8 cellular contexts compared by ENCODE assay signal in genomic region chr10:7409045-7409731, GRCh38. TPM values are rescaled to one million over a fixed set of nuclear protein-coding genes. Genes with fewer than 3 reads are reported as not detected.
DNase-seq lines count a peak whose midpoint lies in the region; ATAC-seq, FAIRE-seq and TF ChIP-seq lines count a peak whose summit lies in the region.

No MANE protein-coding gene starts in this region.

- peaks cover 9% of the 10 kb centered on the region for H3K4me1 ChIP-seq in HEK293 (ENCODE audit: control insufficient read depth, insufficient read depth, low read length)
- no peaks in the 10 kb centered on the region for H3K4me1 ChIP-seq in Panc1 (ENCODE audit: control insufficient read depth, insufficient read depth, low read length)
- H3K4me1 ChIP-seq in adrenal gland (replicated peaks in 1 of 2) = peaks cover 9 to 30% of the 10 kb centered on the region in 2 donors

- H3K4me3 ChIP-seq in HEK293 (ENCODE audit: low read depth, low read length) (peak overlapping the region; percentile 72), Panc1 (ENCODE audit: low read depth in 2 of 2, low read length in 2 of 2) (peak overlapping the region; percentile 49 to 56), adrenal gland (peak overlapping the region in 3 of 4 donors; percentile 48 to 86 (median 57))

- in situ Hi-C loops in Panc1 (cut with HindIII; ENCODE audit: low pct_unique_long_range_greater_than_20kb, low sequenced_read_pairs) = no loop called here

- 0 to 2% (median 0%) methylated on average over 27 to 38 of the region's 38 CpGs for WGBS in adrenal gland, 4 donors

- ATAC-seq in Panc1 = peak; percentile 49

- CTCF ChIA-PET in HEK293 (lab: Yijun Ruan, JAX) = interaction anchor here (0.6 to 1.9 kb wide), 11 partner anchors 101 to 490 kb away, joined by 3 to 7 read pairs (median 4); no protein-coding TSS in a partner anchor
- CTCF ChIA-PET in Panc1 (lab: Charles Lee) = no interaction called here

- TF ChIP-seq CTCF in HEK293 (tag by site-specific recombination; IDR thresholded peaks at IDR 0.05) (no peak), Panc1 (IDR thresholded peaks at IDR 0.05) (no peak), adrenal gland (IDR thresholded peaks at IDR 0.05) (no peak)

- H3K9me3 ChIP-seq in HEK293 (ENCODE audit: control insufficient read depth, insufficient read depth, low read depth, low read length) (no peaks in the 10 kb centered on the region), Panc1 (ENCODE audit: control insufficient read depth, insufficient read depth, low read depth, low read length) (no peaks in the 10 kb centered on the region), adrenal gland (replicated peaks in 1 of 3) (no peaks in the 10 kb centered on the region)

- POLR2A ChIA-PET in HEK293 (lab: Yijun Ruan, JAX) = no interaction called here
- POLR2A ChIA-PET in Panc1 (lab: Charles Lee) = no interaction called here

- DNase-seq in GM12891 (ENCODE audit: insufficient read length, low spot score) = no peak
- no peak for DNase-seq in Panc1 (ENCODE audit: low read depth, low spot score)
- DNase-seq in adrenal gland = peak in 6 of 7 donors; percentile 26 to 67 (median 36)
- peak; percentile 59 for DNase-seq in islet precursor cell
- DNase-seq in stimulated activated CD4-positive, alpha-beta T cell treated with anti-CD3 and anti-CD28 coated beads, Interleukin-1b, Interleukin-23, amount 100 ng/mL, for 4 hours (ENCODE audit: low read depth in 2 of 2) = peak; percentile 26 to 27
- DNase-seq in NCI-H1048 (lab: John Stamatoyannopoulos, UW) = no peak
- DNase-seq in HT-29 (ENCODE audit: low spot score) = no peak

- intact Hi-C loops in Panc1 (cut with micrococcal nuclease; ENCODE audit: unreplicated experiment) (loop anchor here (5.0 kb wide), 1 partner anchor 147 kb away; no protein-coding TSS in a partner anchor), adrenal gland (cut with DNase I) (loop anchor here in 1 of 2 donors (5.0 kb wide), 1 partner anchor 147 kb away; no protein-coding TSS in a partner anchor)

- FAIRE-seq in GM12891 (lab: Jason Lieb, UNC) = peak; percentile 97

- H3K27me3 ChIP-seq in Panc1 (ENCODE audit: control insufficient read depth, insufficient read depth, low read length) = no peaks in the 10 kb centered on the region; the same call in 1 of the 2 replicates
- peaks cover 8% of the 10 kb centered on the region for H3K27me3 ChIP-seq in adrenal gland

- no TSS peak for BruUV-seq in Panc1 (replicated peaks; lab: Mats Ljungman, UMichigan)

- TF ChIP-seq POLR2A in GM12891 (IDR thresholded peaks at IDR 0.05; ENCODE audit: low read depth, low read length) (0 out of 2 replicates have a peak, but pooled peaks have one; percentile 16), adrenal gland (IDR thresholded peaks at IDR 0.05) (no peak)

- peak overlapping the region; percentile 73 for H3K27ac ChIP-seq in HEK293 (ENCODE audit: extremely low read depth, low read depth, low read length)
- no peak overlapping the region for H3K27ac ChIP-seq in Panc1 (ENCODE audit: low read length)
- peak overlapping the region in 4 of 5 donors; percentile 65 to 85 (median 84) for H3K27ac ChIP-seq in adrenal gland

- H3K36me3 ChIP-seq in HEK293 (ENCODE audit: control insufficient read depth in 2 of 2, insufficient read depth in 1 of 2, low read length in 2 of 2) = peaks cover 0 to 3% of the 10 kb centered on the region in 2 experiments; a peak in 1 of 3 replicates
- no peaks in the 10 kb centered on the region for H3K36me3 ChIP-seq in Panc1 (ENCODE audit: control insufficient read depth, insufficient read depth, low read length)
- H3K36me3 ChIP-seq in adrenal gland (replicated peaks in 1 of 2) = no peaks in the 10 kb centered on the region

TF ChIP-seq in GM12891, 5 proteins besides CTCF, POLR2A, EP300 and RAD21:
- TF ChIP-seq PAX5 (IDR thresholded peaks at IDR 0.05; ENCODE audit: insufficient read depth, low read length, severe bottlenecking) = no peak
- TF ChIP-seq POU2F2 (IDR thresholded peaks at IDR 0.05; ENCODE audit: low read depth, low read length) = 0 out of 2 replicates have a peak, but pooled peaks have one; percentile 12
- TF ChIP-seq TAF1 (IDR thresholded peaks at IDR 0.05; ENCODE audit: low read depth, low read length) = peak; percentile 53; the same call in 1 of the 2 replicates

TF ChIP-seq in HEK293, 187 proteins besides CTCF, POLR2A, EP300 and RAD21 (continues in another document):
- peak; percentile 11; the same call in 1 of the 2 replicates for TF ChIP-seq KLF9 (tag by site-specific recombination; IDR thresholded peaks at IDR 0.05; ENCODE audit: low read depth)
- TF ChIP-seq SP7 (tag by site-specific recombination; IDR thresholded peaks at IDR 0.05) = peak; percentile 38; the same call in 1 of the 2 replicates
- TF ChIP-seq MEIS1 (CRISPR knock-in tag; IDR thresholded peaks at IDR 0.05; ENCODE audit: borderline replicate concordance) = no peak
- TF ChIP-seq ZBTB17 (tag by site-specific recombination; IDR thresholded peaks at IDR 0.05) = peak; percentile 98
- TF ChIP-seq ZSCAN18 (tag by site-specific recombination; IDR thresholded peaks at IDR 0.05) = no peak
- 0 out of 2 replicates have a peak, but pooled peaks have one; percentile 49 for TF ChIP-seq KLF16 (tag by site-specific recombination; IDR thresholded peaks at IDR 0.05)
- TF ChIP-seq KLF7 (tag by site-specific recombination; IDR thresholded peaks at IDR 0.05; ENCODE audit: borderline replicate concordance) = no peak; the same call in 1 of the 2 replicates
- TF ChIP-seq ZNF664 (tag by site-specific recombination; IDR thresholded peaks at IDR 0.05) = peak; percentile 76; the same call in 1 of the 2 replicates
- TF ChIP-seq IKZF3 (tag by site-specific recombination; IDR thresholded peaks at IDR 0.05) = no peak
- TF ChIP-seq SP2 (tag by site-specific recombination; IDR thresholded peaks at IDR 0.05) = peak; percentile 32
- 0 out of 2 replicates have a peak, but pooled peaks have one; percentile 39 for TF ChIP-seq KLF17 (tag by site-specific recombination; IDR thresholded peaks at IDR 0.05)
- no peak for TF ChIP-seq SETDB1 (IDR thresholded peaks at IDR 0.05; ENCODE audit: insufficient read length, low read length)
- peak; percentile 89 for TF ChIP-seq ZSCAN4 (tag by site-specific recombination; IDR thresholded peaks at IDR 0.05)
- TF ChIP-seq HIC1 (tag by site-specific recombination; IDR thresholded peaks at IDR 0.05) = peak; percentile 14; the same call in 1 of the 2 replicates
- 0 out of 2 replicates have a peak, but pooled peaks have one; percentile 8 for TF ChIP-seq GFI1B (tag by site-specific recombination; IDR thresholded peaks at IDR 0.05)
- no peak for TF ChIP-seq ZNF157 (tag by site-specific recombination; IDR thresholded peaks at IDR 0.05)
- no peak for TF ChIP-seq ZNF211 (tag by site-specific recombination; IDR thresholded peaks at IDR 0.05; ENCODE audit: low read depth)

RNA-seq across cellular contexts. Expression of gene SFMBT2, which starts 1.6 kb away (rescaled TPM):
- 9.5 TPM for polyA plus RNA-seq in GM12891 (2012; ENCODE audit: low read depth, missing spikeins)
- total RNA-seq in Panc1 (2021; ENCODE audit: unreplicated experiment) = 1.3 TPM
- 0.97 TPM for polyA plus RNA-seq in Panc1 (2012; ENCODE audit: insufficient read length)
- total RNA-seq in adrenal gland = 10 to 100 TPM in 6 of 8 donors, 1 to 10 TPM in 2; 5.9 to 17.9 (median 14.5) TPM
- 1 to 10 TPM; 3.7 to 5.4 (median 4.5) TPM for polyA plus RNA-seq in adrenal gland
- total RNA-seq in HT-29 (2014; rRNA removed; shearing (Covaris generic)) = 0.03 TPM in 1 of 2 replicates, not detected in the other

Comparison
In these comparisons a context has a peak if more than half of its experiments do, and no peak if none do; other contexts are left out.
1. DNase-seq: peak in adrenal gland (6 of 7), islet precursor cell (single experiment) and stimulated activated CD4-positive, alpha-beta T cell treated with anti-CD3 and anti-CD28 coated beads, Interleukin-1b, Interleukin-23, amount 100 ng/mL, for 4 hours (2 of 2); none in GM12891 (single experiment), Panc1 (single experiment), NCI-H1048 (single experiment) and HT-29 (single experiment).
2. Peak in every context shown above with its lines, with median percentiles within 50 percentile points of each other: H3K4me3 ChIP-seq.